Comparison of ENCODE assay signal across 8 cellular contexts in the genomic region with DNA sequence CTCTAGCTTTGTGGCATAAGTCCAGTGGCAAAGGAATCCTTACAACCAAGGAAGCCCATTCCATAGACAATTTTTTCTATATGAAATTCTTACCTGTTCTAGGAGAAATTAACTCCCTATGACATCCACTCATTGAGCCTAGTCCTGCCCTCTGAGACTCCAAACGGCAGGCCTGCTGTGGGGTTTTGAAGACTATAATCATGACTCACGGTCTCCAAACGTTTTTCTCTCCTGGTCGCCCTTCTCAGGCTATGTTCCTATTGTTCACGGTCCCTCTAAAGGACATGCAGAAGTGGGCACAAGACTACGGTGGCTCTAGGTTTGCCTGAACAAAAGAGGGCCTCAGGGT. TPM values are rescaled to one million over a fixed set of nuclear protein-coding genes. Genes with fewer than 3 reads are reported as not detected.
DNase-seq lines count a peak whose midpoint lies in the region; ATAC-seq lines count a peak whose summit lies in the region.

No MANE protein-coding gene starts in this region.

- POLR2A ChIA-PET in activated CD4-positive, alpha-beta memory T cell treated with anti-CD3 and anti-CD28 coated beads, Interleukin-2, amount 10 ng/mL, durations not matched to agents 7 days and 5 days (lab: Charles Lee): interaction anchor here (0.5 to 3.4 kb wide), 11 partner anchors 9 to 318 kb away, joined by 3 to 118 read pairs (median 10); a partner anchor contains a TSS

- H3K4me1 Mint-ChIP-seq in activated CD4-positive, alpha-beta memory T cell treated with anti-CD3 and anti-CD28 coated beads, Interleukin-2, amount 10 ng/mL, durations not matched to agents 7 days and 5 days: peaks cover 47% of the 10 kb centered on the region

- H3K9me3 ChIP-seq in iPS-18a (ENCODE audit: control insufficient read depth, low read depth, low read length): no peaks in the 10 kb centered on the region

- H3K4me3 ChIP-seq in iPS-18a (ENCODE audit: low read length): peak overlapping the region; percentile 95

- peak overlapping the region; percentile 95 for H3K27ac Mint-ChIP-seq in activated CD4-positive, alpha-beta memory T cell treated with anti-CD3 and anti-CD28 coated beads, Interleukin-2, amount 10 ng/mL, durations not matched to agents 7 days and 5 days

- peaks cover 41% of the 10 kb centered on the region for H3K36me3 ChIP-seq in iPS-18a (ENCODE audit: control insufficient read depth, low read depth, low read length)

- H3K4me3 Mint-ChIP-seq in activated CD4-positive, alpha-beta memory T cell treated with anti-CD3 and anti-CD28 coated beads, Interleukin-2, amount 10 ng/mL, durations not matched to agents 7 days and 5 days: peak overlapping the region; percentile 98

- no peaks in the 10 kb centered on the region for H3K9me3 Mint-ChIP-seq in activated CD4-positive, alpha-beta memory T cell treated with anti-CD3 and anti-CD28 coated beads, Interleukin-2, amount 10 ng/mL, durations not matched to agents 7 days and 5 days

- H3K36me3 Mint-ChIP-seq in activated CD4-positive, alpha-beta memory T cell treated with anti-CD3 and anti-CD28 coated beads, Interleukin-2, amount 10 ng/mL, durations not matched to agents 7 days and 5 days (ENCODE audit: low read depth): peaks cover 53% of the 10 kb centered on the region

- no peaks in the 10 kb centered on the region for H3K27me3 Mint-ChIP-seq in activated CD4-positive, alpha-beta memory T cell treated with anti-CD3 and anti-CD28 coated beads, Interleukin-2, amount 10 ng/mL, durations not matched to agents 7 days and 5 days

- peaks cover 6% of the 10 kb centered on the region for H3K4me1 ChIP-seq in iPS-18a (ENCODE audit: control insufficient read depth, low read depth, low read length)

- DNase-seq in activated CD4-positive, CD25-positive, alpha-beta regulatory T cell treated with anti-CD3 and anti-CD28 coated beads, Interleukin-2, amount 50 U/mL, for 72 hours: no peak
- DNase-seq in activated CD4-positive, alpha-beta memory T cell treated with anti-CD3 and anti-CD28 coated beads, Interleukin-2, amount 10 ng/mL, durations not matched to agents 7 days and 5 days: no peak
- DNase-seq in substantia nigra (lab: John Stamatoyannopoulos, UW): no peak
- DNase-seq in stimulated activated naive CD4-positive, alpha-beta T cell treated with Interleukin-2 at 50 U/mL for 16 hours (lab: John Stamatoyannopoulos, UW): no peak

- CTCF ChIA-PET in activated CD4-positive, alpha-beta memory T cell treated with anti-CD3 and anti-CD28 coated beads, Interleukin-2, amount 10 ng/mL, durations not matched to agents 7 days and 5 days (lab: Charles Lee): interaction anchor here (1.1 to 1.4 kb wide), 4 partner anchors 17 to 119 kb away, joined by 3 to 6 read pairs (median 4); a partner anchor contains a TSS

- ATAC-seq in activated CD4-positive, CD25-positive, alpha-beta regulatory T cell treated with anti-CD3 and anti-CD28 coated beads, Interleukin-2, amount 50 U/mL, for 24 hours: peak; percentile 6 to 12
- no peak for ATAC-seq in HG02588 (IDR thresholded peaks at IDR 0.05; ENCODE audit: unreplicated experiment)
- ATAC-seq in GM19035 (IDR thresholded peaks at IDR 0.05; ENCODE audit: unreplicated experiment): no peak

- H3K9ac ChIP-seq in iPS-18a (ENCODE audit: low read length): peak overlapping the region; percentile 65

- peak overlapping the region; percentile 36 for H3K27ac ChIP-seq in iPS-18a (ENCODE audit: low read length)
- peak overlapping the region; percentile 75 for H3K27ac ChIP-seq in substantia nigra (ENCODE audit: low read depth, low read length, poor library complexity, severe bottlenecking)

- no peaks in the 10 kb centered on the region for H3K27me3 ChIP-seq in iPS-18a (ENCODE audit: control insufficient read depth, insufficient read depth, low read length)

RNA-seq across cellular contexts. Expression of a gene that starts 0.6 kb away (rescaled TPM):
- total RNA-seq in activated CD4-positive, alpha-beta memory T cell treated with anti-CD3 and anti-CD28 coated beads, Interleukin-2, amount 10 ng/mL, durations not matched to agents 7 days and 5 days: 10 to 100 TPM; 66.6 to 69.6 TPM

RNA-seq across cellular contexts. Expression of a gene that starts 16.3 kb away (rescaled TPM):
- total RNA-seq in activated CD4-positive, alpha-beta memory T cell treated with anti-CD3 and anti-CD28 coated beads, Interleukin-2, amount 10 ng/mL, durations not matched to agents 7 days and 5 days: 10 to 100 TPM; 18.7 to 20.7 TPM

RNA-seq across cellular contexts. Expression of a gene that starts 30.7 kb away (rescaled TPM):
- 10 to 100 TPM; 11.8 to 14.2 TPM for total RNA-seq in activated CD4-positive, alpha-beta memory T cell treated with anti-CD3 and anti-CD28 coated beads, Interleukin-2, amount 10 ng/mL, durations not matched to agents 7 days and 5 days

Comparison
In these comparisons a context has a peak if more than half of its experiments do, and no peak if none do; other contexts are left out.
1. ATAC-seq: peak in activated CD4-positive, CD25-positive, alpha-beta regulatory T cell treated with anti-CD3 and anti-CD28 coated beads, Interleukin-2, amount 50 U/mL, for 24 hours (2 of 2); none in HG02588 (single experiment) and GM19035 (single experiment).